Comparison of ENCODE assay signal across 7 cellular contexts in genomic region chr7:157023589-157023905, GRCh38. TPM values are rescaled to one million over a fixed set of nuclear protein-coding genes. Genes with fewer than 3 reads are reported as not detected.
"Had no signal": no experiment of that assay in that cellular context is flagged by ENCODE, and none has a peak within 500 bp of the region (broad histone marks: within the 10 kb centered on the region; RNA-seq: fewer than 3 reads in every experiment).

No MANE protein-coding gene starts in this region.

- H3K4me3 Mint-ChIP-seq: HFFc6 had no signal

- FAIRE-seq: HTR-8/SVneo had no signal

- H3K27ac Mint-ChIP-seq: HFFc6 had no signal

- H3K4me1 ChIP-seq: HAP-1 had no signal

- H3K4me3 ChIP-seq: HAP-1 had no signal

- H3K9me3 ChIP-seq: HAP-1 had no signal

- H3K36me3 ChIP-seq: HAP-1 had no signal

- DNase-seq: GOT3, H7, HFFc6, IMR-90, KBM-7 had no signal

RNA-seq across cellular contexts. Expression of gene MNX1, which starts 13.1 kb away (rescaled TPM):
- total RNA-seq: HFFc6, IMR-90 had no signal
- polyA plus RNA-seq: IMR-90 had no signal
